10 cellular contexts compared by ENCODE assay signal in genomic region chr2:39620067-39620466, GRCh38. TPM values are rescaled to one million over a fixed set of nuclear protein-coding genes. Genes with fewer than 3 reads are reported as not detected.
DNase-seq lines count a peak whose midpoint lies in the region; TF ChIP-seq lines count a peak whose summit lies in the region.
"Had no signal": no experiment of that assay in that cellular context is flagged by ENCODE, and none has a peak within 500 bp of the region (broad histone marks: within the 10 kb centered on the region; RNA-seq: fewer than 3 reads in every experiment).

No MANE protein-coding gene starts in this region.

- no peaks in the 10 kb centered on the region for H3K36me3 Mint-ChIP-seq in CD8-positive, alpha-beta memory T cell
- no peaks in the 10 kb centered on the region for H3K36me3 Mint-ChIP-seq in type B pancreatic cell
- H3K36me3 Mint-ChIP-seq in endodermal cell (ENCODE audit: low read depth) = no peaks in the 10 kb centered on the region
- H3K36me3 Mint-ChIP-seq: memory B cell had no signal

- H3K4me3 Mint-ChIP-seq in CD8-positive, alpha-beta memory T cell = no peak overlapping the region
- H3K4me3 Mint-ChIP-seq in type B pancreatic cell (no peak overlapping the region), endodermal cell (no peak overlapping the region)
- H3K4me3 Mint-ChIP-seq: memory B cell had no signal

- H3K9ac ChIP-seq in endodermal cell (ENCODE audit: extremely low read depth, low read length, poor library complexity, severe bottlenecking) = no peak overlapping the region

- H3K4me1 ChIP-seq in CD8-positive, alpha-beta memory T cell (ENCODE audit: insufficient read depth, low read length) = no peaks in the 10 kb centered on the region
- H3K4me1 ChIP-seq in endodermal cell (ENCODE audit: control insufficient read depth, insufficient read depth, low read length) = peaks cover 5% of the 10 kb centered on the region

- H3K27me3 ChIP-seq in MG63 (no peaks in the 10 kb centered on the region), brain microvascular endothelial cell (replicated peaks) (no peaks in the 10 kb centered on the region), endodermal cell (ENCODE audit: control insufficient read depth, insufficient read depth, low read length, poor library complexity, severe bottlenecking) (peaks cover 7% of the 10 kb centered on the region)
- H3K27me3 ChIP-seq in CD8-positive, alpha-beta memory T cell (ENCODE audit: insufficient read depth, low read length, poor library complexity, severe bottlenecking) = peaks cover 4% of the 10 kb centered on the region
- H3K27me3 ChIP-seq: upper lobe of left lung had no signal

- DNase-seq in CMK (ENCODE audit: low read depth) = peak; percentile 18
- peak; percentile 87 for DNase-seq in MG63
- DNase-seq in brain microvascular endothelial cell = peak; percentile 88
- peak; percentile 6 for DNase-seq in midbrain (lab: John Stamatoyannopoulos, UW)
- DNase-seq in activated gamma-delta T cell (lab: John Stamatoyannopoulos, UW) = no peak
- DNase-seq in CD8-positive, alpha-beta memory T cell = no peak
- no peak for DNase-seq in type B pancreatic cell (ENCODE audit: extremely low spot score, unreplicated experiment)
- no peak for DNase-seq in endodermal cell

- TF ChIP-seq CTCF in brain microvascular endothelial cell (IDR thresholded peaks at IDR 0.05; ENCODE audit: low read depth, low read length, missing control alignments) (no peak), type B pancreatic cell (conservative IDR thresholded peaks at IDR 0.05) (no peak), endodermal cell (conservative IDR thresholded peaks at IDR 0.05) (no peak)

- H3K4me3 ChIP-seq in MG63 = no peak overlapping the region
- H3K4me3 ChIP-seq in brain microvascular endothelial cell (ENCODE audit: low read depth, low read length) = no peak overlapping the region
- H3K4me3 ChIP-seq in CD8-positive, alpha-beta memory T cell (ENCODE audit: low read length) = no peak overlapping the region
- no peak overlapping the region for H3K4me3 ChIP-seq in endodermal cell (ENCODE audit: low read length)
- H3K4me3 ChIP-seq: upper lobe of left lung had no signal

- POLR2A ChIA-PET in CD8-positive, alpha-beta memory T cell (lab: Charles Lee) = no interaction called here

- H3K27ac Mint-ChIP-seq in CD8-positive, alpha-beta memory T cell = no peak overlapping the region
- H3K27ac Mint-ChIP-seq in type B pancreatic cell (no peak overlapping the region), endodermal cell (no peak overlapping the region)
- H3K27ac Mint-ChIP-seq: memory B cell had no signal

- peaks cover 0 to 6% (median 4%) of the 10 kb centered on the region in 3 donors for H3K4me1 Mint-ChIP-seq in CD8-positive, alpha-beta memory T cell
- peaks cover 10% of the 10 kb centered on the region for H3K4me1 Mint-ChIP-seq in type B pancreatic cell (ENCODE audit: unreplicated experiment)
- peaks cover 7% of the 10 kb centered on the region for H3K4me1 Mint-ChIP-seq in endodermal cell

- in situ Hi-C loops in brain microvascular endothelial cell (cut with HindIII; ENCODE audit: low pct_ligation_motif_present, low sequenced_read_pairs) = no loop called here

- H3K27me3 Mint-ChIP-seq in CD8-positive, alpha-beta memory T cell = peaks cover 12 to 49% of the 10 kb centered on the region in 2 donors
- H3K27me3 Mint-ChIP-seq in type B pancreatic cell (peaks cover 10% of the 10 kb centered on the region), endodermal cell (ENCODE audit: insufficient read depth) (no peaks in the 10 kb centered on the region)

- H3K9me3 Mint-ChIP-seq in CD8-positive, alpha-beta memory T cell = peaks cover 0 to 1% (median 0%) of the 10 kb centered on the region in 5 donors
- H3K9me3 Mint-ChIP-seq in type B pancreatic cell (no peaks in the 10 kb centered on the region), endodermal cell (no peaks in the 10 kb centered on the region)
- H3K9me3 Mint-ChIP-seq: memory B cell had no signal

- H3K9me3 ChIP-seq in MG63 (no peaks in the 10 kb centered on the region), endodermal cell (ENCODE audit: control insufficient read depth, low read length) (no peaks in the 10 kb centered on the region)
- no peaks in the 10 kb centered on the region for H3K9me3 ChIP-seq in CD8-positive, alpha-beta memory T cell (ENCODE audit: low read length)
- H3K9me3 ChIP-seq: upper lobe of left lung had no signal

- H3K27ac ChIP-seq in brain microvascular endothelial cell (no peak overlapping the region), endodermal cell (ENCODE audit: low read depth, low read length) (no peak overlapping the region)
- no peak overlapping the region for H3K27ac ChIP-seq in CD8-positive, alpha-beta memory T cell (ENCODE audit: low read depth, low read length)
- H3K27ac ChIP-seq: upper lobe of left lung had no signal

- 90 to 100% methylated on average over 6 of the region's 6 CpGs for WGBS in endodermal cell (ENCODE audit: insufficient coverage in 1 of 2, insufficient read length in 1 of 2), 2 experiments

- CTCF ChIA-PET in CD8-positive, alpha-beta memory T cell (lab: Charles Lee) = no interaction called here

- no peaks in the 10 kb centered on the region for H3K36me3 ChIP-seq in MG63
- H3K36me3 ChIP-seq in brain microvascular endothelial cell (replicated peaks) = no peaks in the 10 kb centered on the region
- no peaks in the 10 kb centered on the region for H3K36me3 ChIP-seq in CD8-positive, alpha-beta memory T cell (ENCODE audit: insufficient read depth, low read length)
- H3K36me3 ChIP-seq in endodermal cell (ENCODE audit: control insufficient read depth, insufficient read depth, low read length) = no peaks in the 10 kb centered on the region
- H3K36me3 ChIP-seq: upper lobe of left lung had no signal

RNA-seq across cellular contexts. Expression of gene TMEM178A, which starts 45.6 kb away (rescaled TPM):
- not detected in 2 replicates for total RNA-seq in MG63 (2014; rRNA removed; shearing (Covaris generic); ENCODE audit: low replicate concordance)
- total RNA-seq in CD8-positive, alpha-beta memory T cell = not detected
- polyA plus RNA-seq in CD8-positive, alpha-beta memory T cell = not detected
- total RNA-seq in type B pancreatic cell (ENCODE audit: low replicate concordance) (3.1 and 9.3 TPM in 2 replicates), endodermal cell (1 to 10 TPM; 5.5 to 7.4 TPM)
- 24.1 TPM for polyA plus RNA-seq in endodermal cell (2013, experiment 1 of 2)
- 22.6 TPM for polyA plus RNA-seq in endodermal cell (2013, experiment 2 of 2)

Comparison
In these comparisons a context has a peak if more than half of its experiments do, and no peak if none do; other contexts are left out.
1. DNase-seq: peak in CMK (single experiment), MG63 (single experiment), brain microvascular endothelial cell (single experiment) and midbrain (single experiment); none in activated gamma-delta T cell (single experiment), CD8-positive, alpha-beta memory T cell (0 of 5), type B pancreatic cell (single experiment) and endodermal cell (single experiment).